ENCODE assay signal across 25 cellular contexts in genomic region chr12:60337865-60338549, GRCh38.
A peak's percentile ranks its signal among the peaks of the same experiment; 100 is the strongest.
DNase-seq lines count a peak whose midpoint lies in the region; ATAC-seq, FAIRE-seq and TF ChIP-seq lines count a peak whose summit lies in the region.
"Had no signal": no experiment of that assay in that cellular context is flagged by ENCODE, and none has a peak within 500 bp of the region (broad histone marks: within the 10 kb centered on the region; RNA-seq: fewer than 3 reads in every experiment).

No MANE protein-coding gene starts in this region.

- H3K9me3 ChIP-seq in A549 (no peaks in the 10 kb centered on the region), HCT116 (ENCODE audit: control insufficient read depth in 1 of 2, insufficient read depth in 1 of 2, low read depth in 1 of 2, low read length in 2 of 2) (no peaks in the 10 kb centered on the region), SK-N-MC (ENCODE audit: low read depth, low read length) (no peaks in the 10 kb centered on the region; the same call in 1 of the 2 replicates)
- H3K9me3 ChIP-seq: BLaER1 treated with 17β-estradiol and CSF1 and Interleukin-3, amounts not matched to agents 10 nM and 100 nM; Caco-2 had no signal

- no peak for ATAC-seq in A549
- no peak for ATAC-seq in HCT116
- ATAC-seq in HG03442 (IDR thresholded peaks at IDR 0.05; ENCODE audit: unreplicated experiment), result no peak
- no peak for ATAC-seq in GM21576 (IDR thresholded peaks at IDR 0.05; ENCODE audit: unreplicated experiment)
- ATAC-seq: CD8-positive, alpha-beta T cell; GM12878 had no signal

- CTCF ChIA-PET in A549 (lab: Yijun Ruan, JAX) (no interaction called here), HCT116 (lab: Charles Lee) (no interaction called here)

- DNase-seq in A549 (ENCODE audit: low read depth in 1 of 2, low spot score in 1 of 2) (no peak), D721Med (ENCODE audit: insufficient read length, low spot score) (no peak), HCT116 (ENCODE audit: low read depth, low spot score) (no peak), SK-N-MC (ENCODE audit: low read depth, low spot score) (peak; percentile 50), NCI-H82 (lab: John Stamatoyannopoulos, UW) (no peak), GM10266 (ENCODE audit: extremely low spot score) (no peak)
- DNase-seq: 8988T; AML-193; Caco-2; Calu3; CD4-positive, alpha-beta T cell; CD8-positive, alpha-beta T cell; DMS 273 treated with DMSO at 0.1 percent for 48 hours; DMS153; DMS53; DMS79; DND-41; EL; GDM1 had no signal

- H3K4me1 ChIP-seq in A549 (peaks cover 15% of the 10 kb centered on the region; the same call in 2 of the 3 replicates), HCT116 (ENCODE audit: control insufficient read depth in 1 of 2, insufficient read depth in 2 of 2, low read length in 2 of 2) (peaks cover 0 to 8% of the 10 kb centered on the region in 2 experiments; a peak in 1 of 4 replicates)
- H3K4me1 ChIP-seq: BLaER1 treated with 17β-estradiol and CSF1 and Interleukin-3, amounts not matched to agents 10 nM and 100 nM had no signal

- H3K4me3 ChIP-seq in A549 (no peak overlapping the region), HCT116 (replicated peaks in 1 of 2; ENCODE audit: low read depth in 1 of 2, low read length in 2 of 2) (no peak overlapping the region), SK-N-MC (peak overlapping the region; percentile 66)
- H3K4me3 ChIP-seq: BLaER1 treated with 17β-estradiol and CSF1 and Interleukin-3, amounts not matched to agents 10 nM and 100 nM; GM12878 had no signal

- H3K79me2 ChIP-seq in HCT116 (ENCODE audit: insufficient read depth, low read length), result no peaks in the 10 kb centered on the region

- TF ChIP-seq CTCF in A549 (IDR thresholded peaks at IDR 0.05) (no peak), D721Med (IDR thresholded peaks at IDR 0.05; ENCODE audit: insufficient read depth, missing control alignments) (no peak), HCT116 (IDR thresholded peaks at IDR 0.05 in 2 of 3, conservative IDR thresholded peaks at IDR 0.05 in 1 of 3; ENCODE audit: borderline replicate concordance in 1 of 3, insufficient read depth in 1 of 3, low read depth in 2 of 3, low read length in 2 of 3) (no peak), GM10266 (IDR thresholded peaks at IDR 0.05; ENCODE audit: control insufficient read depth, insufficient read depth, low read depth, missing control alignments) (no peak)

- RAD21 ChIA-PET in HCT116 (lab: Charles Lee; ENCODE audit: low non-redundant PET in 1 of 2, low total read pairs in 2 of 2, uncharacterized antibody in 2 of 2, unreplicated experiment in 2 of 2), result no interaction called here

- no peaks in the 10 kb centered on the region for H4K20me1 ChIP-seq in HCT116 (ENCODE audit: insufficient read depth)
- H4K20me1 ChIP-seq: BLaER1 treated with 17β-estradiol and CSF1 and Interleukin-3, amounts not matched to agents 10 nM and 100 nM had no signal

- no peak for TF ChIP-seq EP300 in A549 (IDR thresholded peaks at IDR 0.05)

- intact Hi-C loops in HCT116 (cut with micrococcal nuclease), result no loop called here

- H3K9ac ChIP-seq in HCT116 (ENCODE audit: low read length) (no peak overlapping the region), SK-N-MC (ENCODE audit: insufficient read length) (no peak overlapping the region)
- H3K9ac ChIP-seq: BLaER1 treated with 17β-estradiol and CSF1 and Interleukin-3, amounts not matched to agents 10 nM and 100 nM had no signal

- peak overlapping the region; percentile 13 for H2AFZ ChIP-seq in HCT116 (ENCODE audit: low read depth, low read length, poor library complexity, severe bottlenecking)

- POLR2A ChIA-PET in A549 (lab: Yijun Ruan, JAX), result no interaction called here
- POLR2A ChIA-PET in HCT116 (lab: Charles Lee), result no interaction called here

- no peaks in the 10 kb centered on the region for H3K36me3 ChIP-seq in HCT116 (ENCODE audit: control insufficient read depth in 1 of 2, insufficient read depth in 2 of 2, low read length in 2 of 2)
- no peaks in the 10 kb centered on the region for H3K36me3 ChIP-seq in SK-N-MC (ENCODE audit: insufficient read depth, low read length)
- H3K36me3 ChIP-seq: BLaER1 treated with 17β-estradiol and CSF1 and Interleukin-3, amounts not matched to agents 10 nM and 100 nM had no signal

- H3K9me2 ChIP-seq in HCT116 (ENCODE audit: insufficient read depth), result no peaks in the 10 kb centered on the region

- TF ChIP-seq RAD21 in A549 (conservative IDR thresholded peaks at IDR 0.05 in 1 of 2, IDR thresholded peaks at IDR 0.05 in 1 of 2), result no peak
- no peak for TF ChIP-seq RAD21 in HCT116 (IDR thresholded peaks at IDR 0.05; ENCODE audit: low read depth)

- 72% methylated on average over 5 of the region's 5 CpGs for WGBS in A549 (ENCODE audit: missing lambda C conversion rate)

- FAIRE-seq in A549 (lab: Jason Lieb, UNC), result peak; percentile 51
- peak; percentile 61 for FAIRE-seq in D721Med (lab: Jason Lieb, UNC)
- FAIRE-seq: GM12878, GM19239 had no signal

- H3K4me2 ChIP-seq in A549, result no peak overlapping the region
- no peak overlapping the region for H3K4me2 ChIP-seq in HCT116 (ENCODE audit: low read length)
- H3K4me2 ChIP-seq: BLaER1 treated with 17β-estradiol and CSF1 and Interleukin-3, amounts not matched to agents 10 nM and 100 nM had no signal

- no TSS peak for BruUV-seq in HCT116 (replicated peaks; lab: Mats Ljungman, UMichigan)

- H3K27ac ChIP-seq in A549 (no peak overlapping the region), HCT116 (ENCODE audit: low read depth, low read length) (no peak overlapping the region), SK-N-MC (peak overlapping the region; percentile 88)
- H3K27ac ChIP-seq: BLaER1 treated with 17β-estradiol and CSF1 and Interleukin-3, amounts not matched to agents 10 nM and 100 nM; C4-2B had no signal

- no peak for TF ChIP-seq POLR2A in A549 (IDR thresholded peaks at IDR 0.05; ENCODE audit: low read length)
- TF ChIP-seq POLR2A in HCT116 (IDR thresholded peaks at IDR 0.05; ENCODE audit: borderline replicate concordance, extremely low read depth, insufficient read depth, insufficient read length), result no peak

- no peaks in the 10 kb centered on the region for H3K27me3 ChIP-seq in HCT116 (ENCODE audit: insufficient read depth, low read length)
- H3K27me3 ChIP-seq: BLaER1 treated with 17β-estradiol and CSF1 and Interleukin-3, amounts not matched to agents 10 nM and 100 nM had no signal

TF ChIP-seq in A549, 52 proteins besides CTCF, POLR2A, EP300 and RAD21:
- TF ChIP-seq HDAC2 (IDR thresholded peaks at IDR 0.05) (no peak), CHD2 (IDR thresholded peaks at IDR 0.05; ENCODE audit: low read length, partially characterized antibody) (no peak), CBX2 (IDR thresholded peaks at IDR 0.05; ENCODE audit: borderline replicate concordance, low read depth) (no peak), RCOR1 (IDR thresholded peaks at IDR 0.05; ENCODE audit: low read depth, low read length) (no peak), RARB (CRISPR knock-in tag; IDR thresholded peaks at IDR 0.05) (no peak), JUN (IDR thresholded peaks at IDR 0.05) (no peak), JUNB (IDR thresholded peaks at IDR 0.05) (no peak), GATA3 (IDR thresholded peaks at IDR 0.05; ENCODE audit: borderline replicate concordance) (no peak), NFE2L2 (conservative IDR thresholded peaks at IDR 0.05; ENCODE audit: low read length) (0 out of 2 replicates have a peak, but pooled peaks have one; percentile 18), RFX5 (IDR thresholded peaks at IDR 0.05) (no peak), MAFK (IDR thresholded peaks at IDR 0.05; ENCODE audit: partially characterized antibody) (peak; percentile 79), NPAS2 (CRISPR knock-in tag; IDR thresholded peaks at IDR 0.05; ENCODE audit: borderline replicate concordance) (no peak)

TF ChIP-seq in HCT116, 20 proteins besides CTCF, POLR2A, EP300 and RAD21:
- TF ChIP-seq SRF (IDR thresholded peaks at IDR 0.05; ENCODE audit: low read depth) (no peak), TCF7L2 (IDR thresholded peaks at IDR 0.05; ENCODE audit: borderline replicate concordance, extremely low read depth, insufficient read depth, insufficient read length) (no peak), EGR1 (IDR thresholded peaks at IDR 0.05; ENCODE audit: low read depth) (no peak), ZFX (IDR thresholded peaks at IDR 0.05) (no peak), CBX3 (IDR thresholded peaks at IDR 0.05; ENCODE audit: low read depth) (no peak), CEBPB (IDR thresholded peaks at IDR 0.05; ENCODE audit: low read depth) (no peak), SIN3A (IDR thresholded peaks at IDR 0.05; ENCODE audit: low read depth) (no peak), REST (IDR thresholded peaks at IDR 0.05; ENCODE audit: low read depth) (no peak), EZH2 (IDR thresholded peaks at IDR 0.05) (no peak), ELF1 (IDR thresholded peaks at IDR 0.05; ENCODE audit: borderline replicate concordance, low read depth) (no peak), ZNF274 (IDR thresholded peaks at IDR 0.05; ENCODE audit: low read depth, low read length) (no peak), JUND (IDR thresholded peaks at IDR 0.05) (no peak), FOSL1 (IDR thresholded peaks at IDR 0.05; ENCODE audit: low read depth) (no peak)
- TF ChIP-seq, protein P1, sequence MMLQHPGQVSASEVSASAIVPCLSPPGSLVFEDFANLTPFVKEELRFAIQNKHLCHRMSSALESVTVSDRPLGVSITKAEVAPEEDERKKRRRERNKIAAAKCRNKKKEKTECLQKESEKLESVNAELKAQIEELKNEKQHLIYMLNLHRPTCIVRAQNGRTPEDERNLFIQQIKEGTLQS (IDR thresholded peaks at IDR 0.05), result no peak
